In the genomic region with DNA sequence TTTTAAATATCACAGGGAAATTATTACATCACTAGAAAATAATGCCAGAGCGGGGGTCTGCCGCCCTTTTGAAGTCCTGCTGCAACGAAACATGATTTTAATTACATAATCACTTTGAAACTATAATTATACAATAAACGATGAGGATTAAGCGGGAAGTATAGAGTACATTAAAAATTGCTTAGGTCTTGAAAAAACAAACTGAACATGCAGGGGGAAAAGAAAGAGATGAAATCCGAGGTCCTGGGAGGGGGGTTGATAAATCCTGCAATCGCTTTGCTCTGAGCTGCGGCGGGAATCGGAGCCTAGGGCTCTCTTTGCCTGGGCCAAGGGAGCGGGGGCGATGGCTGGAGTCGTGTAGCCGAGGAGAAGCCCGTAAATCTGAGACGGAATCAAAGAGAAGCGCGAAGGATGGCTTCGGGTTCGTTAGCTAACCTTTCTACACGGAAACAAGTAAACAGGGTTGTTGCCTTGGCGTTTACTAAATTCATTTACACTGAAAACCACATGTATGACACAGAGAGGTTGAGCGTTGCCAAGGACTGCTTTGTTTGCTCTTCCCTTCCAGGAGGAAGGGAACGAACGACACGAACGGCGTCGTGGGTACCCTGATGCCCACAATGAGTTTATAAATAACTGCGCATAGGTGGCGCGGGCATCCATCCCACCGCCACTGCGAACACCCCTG, we compare ENCODE assay signal across 22 cellular contexts.
A peak's percentile ranks its signal among the peaks of the same experiment; 100 is the strongest.
DNase-seq lines count a peak whose midpoint lies in the region; ATAC-seq, FAIRE-seq and TF ChIP-seq lines count a peak whose summit lies in the region.
"Had no signal": no experiment of that assay in that cellular context is flagged by ENCODE, and none has a peak within 500 bp of the region (broad histone marks: within the 10 kb centered on the region; RNA-seq: fewer than 3 reads in every experiment).

No MANE protein-coding gene starts in this region.

- H3K36me3 ChIP-seq in keratinocyte (ENCODE audit: control insufficient read depth in 2 of 2, extremely low read depth in 1 of 2, insufficient read depth in 2 of 2, low read length in 2 of 2), result no peaks in the 10 kb centered on the region
- H3K36me3 ChIP-seq: colonic mucosa, sigmoid colon, thoracic aorta had no signal

- no peaks in the 10 kb centered on the region for H3K9me3 ChIP-seq in keratinocyte (ENCODE audit: control insufficient read depth, low read depth, low read length)
- H3K9me3 ChIP-seq: colonic mucosa, sigmoid colon, thoracic aorta had no signal

- H3K9me3 Mint-ChIP-seq in activated naive CD8-positive, alpha-beta T cell treated with anti-CD3 and anti-CD28 coated beads, Interleukin-2, amount 10 ng/mL, durations not matched to agents 7 days and 5 days, result peaks cover 5% of the 10 kb centered on the region
- no peaks in the 10 kb centered on the region for H3K9me3 Mint-ChIP-seq in activated naive CD8-positive, alpha-beta T cell treated with anti-CD3 and anti-CD28 coated beads, Interleukin-2, amount 50 U/mL, for 24 hours
- no peaks in the 10 kb centered on the region for H3K9me3 Mint-ChIP-seq in activated CD4-positive, alpha-beta memory T cell treated with anti-CD3 and anti-CD28 coated beads, Interleukin-2, amount 10 ng/mL, durations not matched to agents 7 days and 5 days
- H3K9me3 Mint-ChIP-seq: activated B cell treated with CpG ODN at 0.5 μM for 24 hours; CD4-positive, alpha-beta T cell; stimulated activated memory B cell treated with anti-CD40 and anti-IgM and Interleukin-4, amounts not matched to agents 10 μg/mL and 1 μg/mL and 100 μg/mL, for 72 hours had no signal

- H3K27ac ChIP-seq in keratinocyte (ENCODE audit: control insufficient read depth, insufficient read depth, low read length), result no peak overlapping the region
- H3K27ac ChIP-seq: colonic mucosa, PC-9, sigmoid colon, thoracic aorta had no signal

- peak overlapping the region; percentile 15 for H3K27ac Mint-ChIP-seq in activated naive CD8-positive, alpha-beta T cell treated with anti-CD3 and anti-CD28 coated beads, Interleukin-2, amount 10 ng/mL, durations not matched to agents 7 days and 5 days
- H3K27ac Mint-ChIP-seq in activated naive CD8-positive, alpha-beta T cell treated with anti-CD3 and anti-CD28 coated beads, Interleukin-2, amount 50 U/mL, for 24 hours, result no peak overlapping the region
- H3K27ac Mint-ChIP-seq in activated CD4-positive, alpha-beta memory T cell treated with anti-CD3 and anti-CD28 coated beads, Interleukin-2, amount 10 ng/mL, durations not matched to agents 7 days and 5 days, result no peak overlapping the region
- H3K27ac Mint-ChIP-seq: activated B cell treated with CpG ODN at 0.5 μM for 24 hours; CD4-positive, alpha-beta T cell; stimulated activated memory B cell treated with anti-CD40 and anti-IgM and Interleukin-4, amounts not matched to agents 10 μg/mL and 1 μg/mL and 100 μg/mL, for 72 hours had no signal

- H3K27me3 Mint-ChIP-seq in activated naive CD8-positive, alpha-beta T cell treated with anti-CD3 and anti-CD28 coated beads, Interleukin-2, amount 10 ng/mL, durations not matched to agents 7 days and 5 days, result peaks cover 89% of the 10 kb centered on the region
- peaks cover 89% of the 10 kb centered on the region for H3K27me3 Mint-ChIP-seq in activated naive CD8-positive, alpha-beta T cell treated with anti-CD3 and anti-CD28 coated beads, Interleukin-2, amount 50 U/mL, for 24 hours
- peaks cover 85% of the 10 kb centered on the region for H3K27me3 Mint-ChIP-seq in activated CD4-positive, alpha-beta memory T cell treated with anti-CD3 and anti-CD28 coated beads, Interleukin-2, amount 10 ng/mL, durations not matched to agents 7 days and 5 days

- H3K4me1 ChIP-seq in keratinocyte (ENCODE audit: control insufficient read depth, extremely low read depth, insufficient read depth, low read length), result peaks cover 12% of the 10 kb centered on the region

- peaks cover 76% of the 10 kb centered on the region for H3K27me3 ChIP-seq in keratinocyte (ENCODE audit: control insufficient read depth, extremely low read depth, insufficient read depth, low read length)

- H3K9ac ChIP-seq in keratinocyte (ENCODE audit: control insufficient read depth, extremely low read depth, insufficient read depth, low read length), result no peak overlapping the region

- H3K9me1 ChIP-seq in keratinocyte (ENCODE audit: control insufficient read depth, extremely low read depth, insufficient read depth, low read length), result no peaks in the 10 kb centered on the region

- peaks cover 8% of the 10 kb centered on the region for H3K36me3 Mint-ChIP-seq in activated naive CD8-positive, alpha-beta T cell treated with anti-CD3 and anti-CD28 coated beads, Interleukin-2, amount 10 ng/mL, durations not matched to agents 7 days and 5 days
- peaks cover 1% of the 10 kb centered on the region for H3K36me3 Mint-ChIP-seq in activated naive CD8-positive, alpha-beta T cell treated with anti-CD3 and anti-CD28 coated beads, Interleukin-2, amount 50 U/mL, for 24 hours (ENCODE audit: low read depth)
- peaks cover 3% of the 10 kb centered on the region for H3K36me3 Mint-ChIP-seq in activated CD4-positive, alpha-beta memory T cell treated with anti-CD3 and anti-CD28 coated beads, Interleukin-2, amount 10 ng/mL, durations not matched to agents 7 days and 5 days (ENCODE audit: low read depth)
- H3K36me3 Mint-ChIP-seq: stimulated activated memory B cell treated with anti-CD40 and anti-IgM and Interleukin-4, amounts not matched to agents 10 μg/mL and 1 μg/mL and 100 μg/mL, for 72 hours had no signal

- no peak overlapping the region for H2AFZ ChIP-seq in keratinocyte (ENCODE audit: control insufficient read depth, low read length)
- H2AFZ ChIP-seq: PC-9 had no signal

- FAIRE-seq in keratinocyte (lab: Jason Lieb, UNC), result peak; percentile 65
- FAIRE-seq: H54, islet of Langerhans had no signal

- ATAC-seq in activated naive CD8-positive, alpha-beta T cell treated with anti-CD3 and anti-CD28 coated beads, Interleukin-2, amount 10 ng/mL, durations not matched to agents 7 days and 5 days (ENCODE audit: low read depth), result no peak
- no peak for ATAC-seq in activated naive CD8-positive, alpha-beta T cell treated with anti-CD3 and anti-CD28 coated beads, Interleukin-2, amount 50 U/mL, for 24 hours
- no peak for ATAC-seq in GM18511 (IDR thresholded peaks at IDR 0.05; ENCODE audit: unreplicated experiment)
- ATAC-seq: stimulated activated memory B cell treated with anti-CD40 and anti-IgM and Interleukin-4, amounts not matched to agents 10 μg/mL and 1 μg/mL and 100 μg/mL, for 72 hours had no signal

- peak overlapping the region; percentile 39 for H3K4me2 ChIP-seq in keratinocyte (ENCODE audit: control insufficient read depth, extremely low read depth, insufficient read depth, low read depth, low read length)
- H3K4me2 ChIP-seq: PC-9 had no signal

- POLR2A ChIA-PET in activated naive CD8-positive, alpha-beta T cell treated with anti-CD3 and anti-CD28 coated beads, Interleukin-2, amount 10 ng/mL, durations not matched to agents 7 days and 5 days (lab: Charles Lee), result no interaction called here
- POLR2A ChIA-PET in activated CD4-positive, alpha-beta memory T cell treated with anti-CD3 and anti-CD28 coated beads, Interleukin-2, amount 10 ng/mL, durations not matched to agents 7 days and 5 days (lab: Charles Lee), result no interaction called here

- no peaks in the 10 kb centered on the region for H3K79me2 ChIP-seq in keratinocyte (ENCODE audit: control insufficient read depth, insufficient read depth, low read length)

- no peak for DNase-seq in activated naive CD8-positive, alpha-beta T cell treated with anti-CD3 and anti-CD28 coated beads, Interleukin-2, amount 10 ng/mL, durations not matched to agents 7 days and 5 days
- DNase-seq in activated naive CD8-positive, alpha-beta T cell treated with anti-CD3 and anti-CD28 coated beads, Interleukin-2, amount 50 U/mL, for 24 hours, result no peak
- DNase-seq in astrocyte of the hippocampus (ENCODE audit: low read depth, low spot score) (peak; percentile 44), keratinocyte (ENCODE audit: low read depth, low spot score) (no peak), NCI-H2081 treated with DMSO at 0.1 percent for 48 hours (lab: John Stamatoyannopoulos, UW) (no peak), DMS 273 treated with DMSO at 0.1 percent for 48 hours (lab: John Stamatoyannopoulos, UW) (no peak)
- no peak for DNase-seq in activated CD4-positive, alpha-beta memory T cell treated with anti-CD3 and anti-CD28 coated beads, Interleukin-2, amount 10 ng/mL, durations not matched to agents 7 days and 5 days
- DNase-seq: activated B cell treated with CpG ODN at 0.5 μM for 24 hours; CD4-positive, alpha-beta T cell; colonic mucosa; DMS79; KBM-7; NCI-H748 treated with DMSO at 0.1 percent for 48 hours; PC-9; SIG-M5; sigmoid colon; T-helper 2 cell had no signal

- no peak overlapping the region for H3K4me3 Mint-ChIP-seq in activated naive CD8-positive, alpha-beta T cell treated with anti-CD3 and anti-CD28 coated beads, Interleukin-2, amount 10 ng/mL, durations not matched to agents 7 days and 5 days
- no peak overlapping the region for H3K4me3 Mint-ChIP-seq in activated naive CD8-positive, alpha-beta T cell treated with anti-CD3 and anti-CD28 coated beads, Interleukin-2, amount 50 U/mL, for 24 hours
- H3K4me3 Mint-ChIP-seq in activated CD4-positive, alpha-beta memory T cell treated with anti-CD3 and anti-CD28 coated beads, Interleukin-2, amount 10 ng/mL, durations not matched to agents 7 days and 5 days, result no peak overlapping the region
- H3K4me3 Mint-ChIP-seq: activated B cell treated with CpG ODN at 0.5 μM for 24 hours; CD4-positive, alpha-beta T cell; stimulated activated memory B cell treated with anti-CD40 and anti-IgM and Interleukin-4, amounts not matched to agents 10 μg/mL and 1 μg/mL and 100 μg/mL, for 72 hours had no signal

- CTCF ChIA-PET in activated CD4-positive, alpha-beta memory T cell treated with anti-CD3 and anti-CD28 coated beads, Interleukin-2, amount 10 ng/mL, durations not matched to agents 7 days and 5 days (lab: Charles Lee), result no interaction called here

- peaks cover 13% of the 10 kb centered on the region for H3K4me1 Mint-ChIP-seq in activated naive CD8-positive, alpha-beta T cell treated with anti-CD3 and anti-CD28 coated beads, Interleukin-2, amount 10 ng/mL, durations not matched to agents 7 days and 5 days
- peaks cover 16% of the 10 kb centered on the region for H3K4me1 Mint-ChIP-seq in activated naive CD8-positive, alpha-beta T cell treated with anti-CD3 and anti-CD28 coated beads, Interleukin-2, amount 50 U/mL, for 24 hours
- H3K4me1 Mint-ChIP-seq in activated CD4-positive, alpha-beta memory T cell treated with anti-CD3 and anti-CD28 coated beads, Interleukin-2, amount 10 ng/mL, durations not matched to agents 7 days and 5 days, result peaks cover 3% of the 10 kb centered on the region

- H3K4me3 ChIP-seq in keratinocyte (ENCODE audit: control insufficient read depth in 2 of 3, extremely low read depth in 1 of 3, insufficient read depth in 2 of 3, low read depth in 1 of 3, low read length in 3 of 3), result peak overlapping the region in 1 of 3 experiments; percentile 25
- H3K4me3 ChIP-seq: colonic mucosa, PC-9, sigmoid colon had no signal

- dilution Hi-C loops in keratinocyte (cut with MboI; ENCODE audit: extremely low pct_ligation_motif_present, low sequenced_read_pairs), result no loop called here

- H4K20me1 ChIP-seq in keratinocyte (ENCODE audit: control insufficient read depth, extremely low read depth, insufficient read depth, low read length), result no peaks in the 10 kb centered on the region

- TF ChIP-seq CTCF in keratinocyte (optimal IDR thresholded peaks at IDR 0.05 in 1 of 3, IDR thresholded peaks at IDR 0.05 in 1 of 3, conservative IDR thresholded peaks at IDR 0.05 in 1 of 3; ENCODE audit: extremely low read depth in 1 of 3, insufficient read depth in 2 of 3, low read length in 3 of 3), result no peak
